ENCODE assay signal across 9 cellular contexts in the genomic region with DNA sequence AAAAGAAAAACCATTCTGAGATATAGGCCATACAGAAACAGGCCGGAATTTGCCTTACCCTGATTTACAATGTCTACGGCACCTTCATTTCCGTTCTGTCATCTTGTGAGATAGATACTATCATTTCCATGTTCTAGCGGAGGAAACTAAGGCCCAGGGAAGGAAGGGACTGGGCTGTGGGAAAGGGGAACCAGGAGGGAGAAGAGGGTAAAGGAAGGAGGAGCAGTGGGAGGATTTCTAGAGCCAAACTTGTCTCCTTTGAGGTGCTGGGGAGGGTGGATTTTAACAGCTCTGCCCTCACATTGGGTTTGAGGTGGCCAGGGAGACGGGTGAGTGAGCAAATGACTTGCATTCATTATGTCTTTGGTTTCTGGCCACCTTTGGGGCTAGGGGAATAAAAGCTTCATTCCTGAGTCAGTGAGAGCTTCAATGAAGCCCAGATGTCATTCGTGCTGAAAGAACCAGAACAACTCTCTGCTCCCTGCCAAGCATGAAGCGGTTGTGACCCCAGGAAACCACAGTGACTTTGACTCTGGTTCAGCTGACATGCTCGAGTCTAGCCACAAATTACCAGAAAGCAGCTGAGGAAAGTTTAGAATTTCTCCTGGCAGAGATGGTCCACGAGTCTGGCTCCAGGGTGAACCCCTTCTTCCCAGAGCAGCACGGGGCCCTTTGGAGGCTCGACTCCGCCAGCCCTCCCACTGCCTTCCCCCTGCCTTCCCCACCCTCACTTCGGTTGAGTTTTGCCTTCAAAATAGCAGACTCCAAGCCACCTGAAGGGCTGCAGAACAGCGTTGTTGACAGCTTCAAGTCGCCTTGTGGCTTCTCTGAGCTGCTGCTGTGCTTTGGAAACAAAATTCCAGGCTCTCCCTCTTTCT. TPM values are rescaled to one million over a fixed set of nuclear protein-coding genes. Genes with fewer than 3 reads are reported as not detected.
A peak's percentile ranks its signal among the peaks of the same experiment; 100 is the strongest.
DNase-seq lines count a peak whose midpoint lies in the region; ATAC-seq and TF ChIP-seq lines count a peak whose summit lies in the region.
"Had no signal": no experiment of that assay in that cellular context is flagged by ENCODE, and none has a peak within 500 bp of the region (broad histone marks: within the 10 kb centered on the region; RNA-seq: fewer than 3 reads in every experiment).

No MANE protein-coding gene starts in this region.

- no peak for TF ChIP-seq CTCF in colonic mucosa (IDR thresholded peaks at IDR 0.05)

- DNase-seq in activated CD4-positive, alpha-beta T cell treated with anti-CD3 and anti-CD28 coated beads for 48 hours: peak; percentile 54
- DNase-seq in activated CD4-positive, alpha-beta T cell treated with anti-CD3 and anti-CD28 coated beads for 1 hour: no peak
- peak; percentile 90 for DNase-seq in LHCN-M2 (ENCODE audit: low read depth)
- DNase-seq in colonic mucosa: no peak
- DNase-seq in stimulated activated CD4-positive, alpha-beta T cell treated with anti-CD3 and anti-CD28 coated beads, Interleukin-4, amount 100 ng/mL, for 24 hours: peak; percentile 25
- no peak for DNase-seq in NCI-H2029 (lab: John Stamatoyannopoulos, UW)
- no peak for DNase-seq in NCI-H1694 (lab: John Stamatoyannopoulos, UW)

- no peaks in the 10 kb centered on the region for H3K27me3 ChIP-seq in colonic mucosa

- peak overlapping the region; percentile 50 for H3K27ac ChIP-seq in colonic mucosa
- H3K27ac ChIP-seq: VCaP had no signal

- intact Hi-C loops in colonic mucosa (cut with DNase I): no loop called here

- no peak for ATAC-seq in HG02571 (IDR thresholded peaks at IDR 0.05; ENCODE audit: unreplicated experiment)

- H3K36me3 ChIP-seq in colonic mucosa: no peaks in the 10 kb centered on the region

- H3K9ac ChIP-seq in colonic mucosa (ENCODE audit: low read depth in 2 of 2, low read length in 2 of 2): peak overlapping the region in 1 of 2 donors; percentile 49

- H3K4me1 ChIP-seq in colonic mucosa: no peaks in the 10 kb centered on the region

- no peaks in the 10 kb centered on the region for H3K9me3 ChIP-seq in colonic mucosa

- peak overlapping the region; percentile 7 for H3K4me3 ChIP-seq in colonic mucosa

RNA-seq across cellular contexts. Expression of a gene that starts 3.8 kb away (rescaled TPM):
- total RNA-seq in LHCN-M2 (2014; rRNA removed) (2.3 and 2.9 TPM in 2 replicates), colonic mucosa (1,000 to 10,000 TPM in 1 of 2 donors, 10 to 100 TPM in 1; 25.4 to 1,198 TPM)
- 0.49 TPM for polyA plus RNA-seq in LHCN-M2 (2012)

RNA-seq across cellular contexts. Expression of a gene that starts 30.1 kb away (rescaled TPM):
- total RNA-seq in LHCN-M2 (2014; rRNA removed) (87.3 and 103 TPM in 2 replicates), colonic mucosa (10 to 100 TPM; 55.0 to 56.3 TPM)
- polyA plus RNA-seq in LHCN-M2 (2012): 107 TPM

Comparison
In these comparisons a context has a peak if more than half of its experiments do, and no peak if none do; other contexts are left out.
1. DNase-seq: peak in activated CD4-positive, alpha-beta T cell treated with anti-CD3 and anti-CD28 coated beads for 48 hours (single experiment), LHCN-M2 (single experiment) and stimulated activated CD4-positive, alpha-beta T cell treated with anti-CD3 and anti-CD28 coated beads, Interleukin-4, amount 100 ng/mL, for 24 hours (single experiment); none in activated CD4-positive, alpha-beta T cell treated with anti-CD3 and anti-CD28 coated beads for 1 hour (single experiment), colonic mucosa (single experiment), NCI-H2029 (single experiment) and NCI-H1694 (single experiment).